9 cellular contexts compared by ENCODE assay signal in genomic region chr14:34322940-34323418, GRCh38.
DNase-seq lines count a peak whose midpoint lies in the region; ATAC-seq, FAIRE-seq and TF ChIP-seq lines count a peak whose summit lies in the region.
"Had no signal": no experiment of that assay in that cellular context is flagged by ENCODE, and none has a peak within 500 bp of the region (broad histone marks: within the 10 kb centered on the region; RNA-seq: fewer than 3 reads in every experiment).

No MANE protein-coding gene starts in this region.

- SMC1A ChIA-PET in GM12878 (lab: Charles Lee; ENCODE audit: uncharacterized antibody, unreplicated experiment), result interaction anchor here (0.6 to 2.2 kb wide), 13 partner anchors 9 to 904 kb away, joined by 3 to 12 read pairs (median 3); no protein-coding TSS in a partner anchor

- BruUV-seq in GM12878 (replicated peaks; lab: Mats Ljungman, UMichigan), result no TSS peak

- FAIRE-seq in GM12878 (lab: Jason Lieb, UNC), result peak; percentile 61
- FAIRE-seq: endometrium had no signal

- no peaks in the 10 kb centered on the region for H3K4me1 ChIP-seq in GM12878 (ENCODE audit: control insufficient read depth, insufficient read depth, low read length)

- TF ChIP-seq EP300 in GM12878 (IDR thresholded peaks at IDR 0.05; ENCODE audit: borderline replicate concordance in 1 of 2, control insufficient read depth in 1 of 2, low read depth in 2 of 2, low read length in 2 of 2), result no peak

- TF ChIP-seq CTCF in HFF-Myc (IDR thresholded peaks at IDR 0.05; ENCODE audit: low read depth, low read length, missing control alignments) (peak; percentile 77), GM12878 (IDR thresholded peaks at IDR 0.05 in 2 of 3, conservative IDR thresholded peaks at IDR 0.05 in 1 of 3; ENCODE audit: control insufficient read depth in 2 of 3, extremely low read depth in 1 of 3, insufficient read depth in 1 of 3, low read depth in 3 of 3, low read length in 3 of 3) (peak; percentile 70 to 72 (median 71))

- H3K4me3 ChIP-seq in HFF-Myc (replicated peaks; ENCODE audit: low read depth, low read length) (no peak overlapping the region), GM12878 (no peak overlapping the region)

- no peak overlapping the region for H3K4me2 ChIP-seq in GM12878 (ENCODE audit: control insufficient read depth, insufficient read depth)

- H3K36me3 Mint-ChIP-seq in immature natural killer cell, result no peaks in the 10 kb centered on the region

- H3K9ac ChIP-seq in GM12878 (ENCODE audit: control insufficient read depth, insufficient read depth, low read length), result no peak overlapping the region

- no peaks in the 10 kb centered on the region for H3K9me3 Mint-ChIP-seq in immature natural killer cell

- H4K20me1 ChIP-seq in GM12878 (ENCODE audit: control insufficient read depth, insufficient read depth), result no peaks in the 10 kb centered on the region

- H3K4me3 Mint-ChIP-seq in immature natural killer cell, result no peak overlapping the region

- H3K36me3 ChIP-seq in GM12878 (ENCODE audit: control insufficient read depth in 2 of 2, insufficient read depth in 2 of 2, low read length in 1 of 2), result no peaks in the 10 kb centered on the region

- no peak for TF ChIP-seq RAD21 in GM12878 (IDR thresholded peaks at IDR 0.05; ENCODE audit: insufficient read depth, low read depth, low read length)

- intact Hi-C loops in GM12878 (cut with micrococcal nuclease; ENCODE audit: unreplicated experiment), result loop anchor here (1.0 to 5.0 kb wide), 4 partner anchors 176 to 1747 kb away; no protein-coding TSS in a partner anchor

- POLR2A ChIA-PET in GM12878 (lab: Charles Lee), result no interaction called here

- H2AFZ ChIP-seq in GM12878 (ENCODE audit: control insufficient read depth, low read depth, low read length), result no peak overlapping the region

- DNase-seq in ELR (ENCODE audit: low read depth) (peak; percentile 67), HFF-Myc (ENCODE audit: extremely low read depth, low read depth) (peak; percentile 32), NCI-H1694 treated with DMSO at 0.1 percent for 48 hours (lab: John Stamatoyannopoulos, UW) (peak; percentile 59), T-helper 9 cell (peak; percentile 70), GM12878 (ENCODE audit: low read depth, low spot score) (no peak), immature natural killer cell (peak; percentile 24 to 51 (median 43))
- DNase-seq in stimulated activated CD4-positive, alpha-beta T cell treated with anti-CD3 and anti-CD28 coated beads, Interleukin-1b, Interleukin-23, amount 100 ng/mL, for 4 hours (ENCODE audit: low read depth in 2 of 2), result peak; percentile 61 to 68

- no peaks in the 10 kb centered on the region for H3K9me3 ChIP-seq in GM12878 (replicated peaks; ENCODE audit: control insufficient read depth, insufficient read depth, low read length)

- H3K79me2 ChIP-seq in GM12878 (ENCODE audit: control insufficient read depth, insufficient read depth, low read length), result no peaks in the 10 kb centered on the region

- no peak overlapping the region for H3K27ac Mint-ChIP-seq in immature natural killer cell

- no peaks in the 10 kb centered on the region for H3K27me3 ChIP-seq in GM12878 (replicated peaks in 1 of 2; ENCODE audit: control insufficient read depth in 2 of 2, insufficient read depth in 2 of 2, low read length in 1 of 2)

- TF ChIP-seq POLR2A in GM12878 (IDR thresholded peaks at IDR 0.05; ENCODE audit: low read depth, low read length), result no peak

- in situ Hi-C loops in GM12878 (cut with MboI), result no loop called here

- CTCF ChIA-PET in GM12878 (lab: Yijun Ruan, JAX), result interaction anchor here (0.6 to 6.7 kb wide), 63 partner anchors 8 to 1748 kb away, joined by 3 to 50 read pairs (median 4); no protein-coding TSS in a partner anchor

- peak; percentile 95 for ATAC-seq in GM12878
- ATAC-seq in GM18858 (IDR thresholded peaks at IDR 0.05; ENCODE audit: unreplicated experiment), result no peak

- H3K4me1 Mint-ChIP-seq in immature natural killer cell, result no peaks in the 10 kb centered on the region

- 0% methylated on average over 8 of the region's 8 CpGs for WGBS in GM12878 (ENCODE audit: insufficient coverage, insufficient replicate concordance, low lambda C conversion rate, missing lambda C conversion rate)

- H3K27me3 Mint-ChIP-seq in immature natural killer cell (ENCODE audit: low read depth in 3 of 3), result peaks cover 0 to 3% (median 0%) of the 10 kb centered on the region in 3 donors

- RAD21 ChIA-PET in GM12878 (lab: Charles Lee; ENCODE audit: unreplicated experiment), result interaction anchor here (0.9 to 1.9 kb wide), 9 partner anchors 9 to 647 kb away, joined by 3 to 11 read pairs (median 3); no protein-coding TSS in a partner anchor

- no peak overlapping the region for H3K27ac ChIP-seq in GM12878 (ENCODE audit: control insufficient read depth, insufficient read depth)

TF ChIP-seq in GM12878, 131 proteins besides CTCF, POLR2A, EP300 and RAD21:
- TF ChIP-seq SMC3 (IDR thresholded peaks at IDR 0.05; ENCODE audit: borderline replicate concordance, low read length), result peak; percentile 31; the same call in 1 of the 2 replicates
- no peak for TF ChIP-seq E4F1 (IDR thresholded peaks at IDR 0.05; ENCODE audit: borderline replicate concordance, partially characterized antibody)
- TF ChIP-seq CREB1 (IDR thresholded peaks at IDR 0.05; ENCODE audit: low read depth), result no peak
- no peak for TF ChIP-seq MXI1 (IDR thresholded peaks at IDR 0.05; ENCODE audit: low read depth, low read length)
- no peak for TF ChIP-seq NR2C1 (IDR thresholded peaks at IDR 0.05)
- TF ChIP-seq YY1 (IDR thresholded peaks at IDR 0.05; ENCODE audit: low read depth, low read length), result 0 out of 2 replicates have a peak, but pooled peaks have one; percentile 25
- peak; percentile 47 for TF ChIP-seq CUX1 (IDR thresholded peaks at IDR 0.05; ENCODE audit: insufficient replicate concordance, low read depth, low read length)
- TF ChIP-seq BACH1 (IDR thresholded peaks at IDR 0.05; ENCODE audit: borderline replicate concordance), result no peak
